In the genomic region with DNA sequence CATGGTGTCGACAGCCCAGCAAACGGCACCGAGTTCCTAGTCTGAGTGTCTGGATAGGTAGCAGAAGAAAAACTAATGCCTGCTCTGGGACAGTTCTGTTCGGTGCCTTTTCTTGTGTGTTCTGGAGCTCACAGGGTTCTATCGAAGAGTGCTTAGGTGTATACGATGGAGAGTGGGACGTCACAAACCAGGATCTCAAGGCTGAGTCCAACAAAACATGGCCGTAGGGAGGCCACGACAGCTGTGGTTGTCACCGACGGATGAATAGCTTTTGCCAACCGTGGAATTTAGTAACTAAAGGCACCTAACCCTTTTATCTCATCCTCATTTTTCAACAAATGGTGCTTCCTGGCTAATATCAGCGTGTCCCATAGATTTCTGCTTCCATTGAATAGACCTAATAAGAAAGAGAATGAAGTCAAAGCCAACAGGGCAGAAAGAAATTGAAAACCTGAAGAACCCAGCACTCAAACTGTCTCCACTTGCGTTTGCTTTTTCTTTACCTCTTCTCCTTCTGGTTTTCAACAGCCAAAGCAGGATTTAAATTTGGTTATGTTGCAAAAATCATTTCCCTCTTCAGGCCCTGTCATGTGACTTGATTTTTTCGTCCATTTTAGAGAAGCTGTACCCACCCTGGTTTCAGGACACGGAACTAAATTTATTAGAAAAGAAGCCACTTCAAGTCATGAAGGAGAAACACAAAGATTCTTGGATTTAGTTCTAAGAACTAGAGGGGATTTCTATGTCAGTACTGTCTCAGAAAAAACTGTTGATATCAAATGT, we compare ENCODE assay signal across 1 cellular context.
TF ChIP-seq lines count a peak whose summit lies in the region.

No MANE protein-coding gene starts in this region.

TF ChIP-seq in HepG2, 621 proteins besides CTCF, POLR2A, EP300 and RAD21 (continued from another document and continues in another):
- TF ChIP-seq, protein P1, sequence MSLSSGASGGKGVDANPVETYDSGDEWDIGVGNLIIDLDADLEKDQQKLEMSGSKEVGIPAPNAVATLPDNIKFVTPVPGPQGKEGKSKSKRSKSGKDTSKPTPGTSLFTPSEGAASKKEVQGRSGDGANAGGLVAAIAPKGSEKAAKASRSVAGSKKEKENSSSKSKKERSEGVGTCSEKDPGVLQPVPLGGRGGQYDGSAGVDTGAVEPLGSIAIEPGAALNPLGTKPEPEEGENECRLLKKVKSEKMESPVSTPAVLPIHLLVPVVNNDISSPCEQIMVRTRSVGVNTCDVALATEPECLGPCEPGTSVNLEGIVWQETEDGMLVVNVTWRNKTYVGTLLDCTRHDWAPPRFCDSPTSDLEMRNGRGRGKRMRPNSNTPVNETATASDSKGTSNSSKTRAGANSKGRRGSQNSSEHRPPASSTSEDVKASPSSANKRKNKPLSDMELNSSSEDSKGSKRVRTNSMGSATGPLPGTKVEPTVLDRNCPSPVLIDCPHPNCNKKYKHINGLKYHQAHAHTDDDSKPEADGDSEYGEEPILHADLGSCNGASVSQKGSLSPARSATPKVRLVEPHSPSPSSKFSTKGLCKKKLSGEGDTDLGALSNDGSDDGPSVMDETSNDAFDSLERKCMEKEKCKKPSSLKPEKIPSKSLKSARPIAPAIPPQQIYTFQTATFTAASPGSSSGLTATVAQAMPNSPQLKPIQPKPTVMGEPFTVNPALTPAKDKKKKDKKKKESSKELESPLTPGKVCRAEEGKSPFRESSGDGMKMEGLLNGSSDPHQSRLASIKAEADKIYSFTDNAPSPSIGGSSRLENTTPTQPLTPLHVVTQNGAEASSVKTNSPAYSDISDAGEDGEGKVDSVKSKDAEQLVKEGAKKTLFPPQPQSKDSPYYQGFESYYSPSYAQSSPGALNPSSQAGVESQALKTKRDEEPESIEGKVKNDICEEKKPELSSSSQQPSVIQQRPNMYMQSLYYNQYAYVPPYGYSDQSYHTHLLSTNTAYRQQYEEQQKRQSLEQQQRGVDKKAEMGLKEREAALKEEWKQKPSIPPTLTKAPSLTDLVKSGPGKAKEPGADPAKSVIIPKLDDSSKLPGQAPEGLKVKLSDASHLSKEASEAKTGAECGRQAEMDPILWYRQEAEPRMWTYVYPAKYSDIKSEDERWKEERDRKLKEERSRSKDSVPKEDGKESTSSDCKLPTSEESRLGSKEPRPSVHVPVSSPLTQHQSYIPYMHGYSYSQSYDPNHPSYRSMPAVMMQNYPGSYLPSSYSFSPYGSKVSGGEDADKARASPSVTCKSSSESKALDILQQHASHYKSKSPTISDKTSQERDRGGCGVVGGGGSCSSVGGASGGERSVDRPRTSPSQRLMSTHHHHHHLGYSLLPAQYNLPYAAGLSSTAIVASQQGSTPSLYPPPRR (CRISPR knock-in tag; IDR thresholded peaks at IDR 0.05; ENCODE audit: borderline replicate concordance): no peak
- TF ChIP-seq KLF16 (CRISPR knock-in tag; IDR thresholded peaks at IDR 0.05) (0 out of 4 replicates have a peak, but pooled peaks of 1 of the 2 experiments have one; percentile 55), NR1H2 (CRISPR knock-in tag; IDR thresholded peaks at IDR 0.05; ENCODE audit: borderline replicate concordance, low read depth) (0 out of 2 replicates have a peak, but pooled peaks have one; percentile 25), DNMT3B (CRISPR knock-in tag; conservative IDR thresholded peaks at IDR 0.05) (0 out of 2 replicates have a peak, but pooled peaks have one; percentile 9), CREM (IDR thresholded peaks at IDR 0.05) (no peak), CREM (CRISPR knock-in tag; IDR thresholded peaks at IDR 0.05) (0 out of 2 replicates have a peak, but pooled peaks have one; percentile 26), FOXA3 (CRISPR knock-in tag; IDR thresholded peaks at IDR 0.05) (peak; percentile 24; the same call in 1 of the 2 replicates), ZNF124 (CRISPR knock-in tag; IDR thresholded peaks at IDR 0.05) (0 out of 2 replicates have a peak, but pooled peaks have one; percentile 29), MZF1 (CRISPR knock-in tag; IDR thresholded peaks at IDR 0.05; ENCODE audit: borderline replicate concordance) (0 out of 2 replicates have a peak, but pooled peaks have one; percentile 11), NFATC3 (CRISPR knock-in tag; IDR thresholded peaks at IDR 0.05) (0 out of 2 replicates have a peak, but pooled peaks have one; percentile 2), SP5 (CRISPR knock-in tag; IDR thresholded peaks at IDR 0.05; ENCODE audit: borderline replicate concordance, low read depth) (no peak), ARHGAP35 (CRISPR knock-in tag; IDR thresholded peaks at IDR 0.05; ENCODE audit: borderline replicate concordance) (peak; percentile 3; the same call in 1 of the 2 replicates), ZNF7 (CRISPR knock-in tag; IDR thresholded peaks at IDR 0.05) (peak; percentile 3; the same call in 1 of the 2 replicates), MEF2D (CRISPR knock-in tag; IDR thresholded peaks at IDR 0.05) (peak; percentile 8; the same call in 1 of the 2 replicates), SAFB2 (CRISPR knock-in tag; IDR thresholded peaks at IDR 0.05; ENCODE audit: borderline replicate concordance, low read depth) (0 out of 2 replicates have a peak, but pooled peaks have one; percentile 3), KDM5B (CRISPR knock-in tag; IDR thresholded peaks at IDR 0.05; ENCODE audit: borderline replicate concordance) (0 out of 2 replicates have a peak, but pooled peaks have one; percentile 7), SIN3B (IDR thresholded peaks at IDR 0.05; ENCODE audit: low read length) (0 out of 2 replicates have a peak, but pooled peaks have one; percentile 40), NR2F6 (IDR thresholded peaks at IDR 0.05) (no peak), NR2F6 (CRISPR knock-in tag; IDR thresholded peaks at IDR 0.05) (0 out of 2 replicates have a peak, but pooled peaks have one; percentile 40), FOSL2 (CRISPR knock-in tag; IDR thresholded peaks at IDR 0.05) (0 out of 2 replicates have a peak, but pooled peaks have one; percentile 4), YY1 (IDR thresholded peaks at IDR 0.05; ENCODE audit: insufficient read depth, insufficient replicate concordance, low read depth, low read length) (peak; percentile 50), ZNF678 (CRISPR knock-in tag; IDR thresholded peaks at IDR 0.05) (no peak), ZNF605 (CRISPR knock-in tag; IDR thresholded peaks at IDR 0.05) (0 out of 2 replicates have a peak, but pooled peaks have one; percentile 10), AHR (CRISPR knock-in tag; IDR thresholded peaks at IDR 0.05) (0 out of 2 replicates have a peak, but pooled peaks have one; percentile 65), YEATS2 (CRISPR knock-in tag; IDR thresholded peaks at IDR 0.05; ENCODE audit: borderline replicate concordance) (no peak), ZNF557 (CRISPR knock-in tag; IDR thresholded peaks at IDR 0.05) (peak; percentile 87)
- TF ChIP-seq, protein P2, sequence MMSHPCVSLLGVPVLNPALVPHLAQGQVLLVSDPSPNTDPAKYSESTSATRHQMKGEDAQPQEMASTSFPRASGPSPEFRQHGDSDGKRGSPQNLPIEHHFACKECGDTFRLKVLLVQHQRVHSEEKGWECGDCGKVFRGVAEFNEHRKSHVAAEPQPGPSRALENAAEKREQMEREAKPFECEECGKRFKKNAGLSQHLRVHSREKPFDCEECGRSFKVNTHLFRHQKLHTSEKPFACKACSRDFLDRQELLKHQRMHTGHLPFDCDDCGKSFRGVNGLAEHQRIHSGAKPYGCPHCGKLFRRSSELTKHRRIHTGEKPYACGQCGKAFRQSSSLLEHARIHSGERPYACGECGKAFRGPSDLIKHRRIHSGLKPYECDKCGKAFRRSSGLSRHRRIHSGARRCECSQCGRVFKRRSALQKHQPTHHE (CRISPR knock-in tag; IDR thresholded peaks at IDR 0.05; ENCODE audit: borderline replicate concordance): 0 out of 2 replicates have a peak, but pooled peaks have one; percentile 9
- TF ChIP-seq, protein P3, sequence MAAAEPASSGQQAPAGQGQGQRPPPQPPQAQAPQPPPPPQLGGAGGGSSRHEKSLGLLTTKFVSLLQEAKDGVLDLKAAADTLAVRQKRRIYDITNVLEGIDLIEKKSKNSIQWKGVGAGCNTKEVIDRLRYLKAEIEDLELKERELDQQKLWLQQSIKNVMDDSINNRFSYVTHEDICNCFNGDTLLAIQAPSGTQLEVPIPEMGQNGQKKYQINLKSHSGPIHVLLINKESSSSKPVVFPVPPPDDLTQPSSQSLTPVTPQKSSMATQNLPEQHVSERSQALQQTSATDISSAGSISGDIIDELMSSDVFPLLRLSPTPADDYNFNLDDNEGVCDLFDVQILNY (CRISPR knock-in tag; conservative IDR thresholded peaks at IDR 0.05): peak; percentile 36; the same call in 1 of the 2 replicates
- TF ChIP-seq, protein P4, sequence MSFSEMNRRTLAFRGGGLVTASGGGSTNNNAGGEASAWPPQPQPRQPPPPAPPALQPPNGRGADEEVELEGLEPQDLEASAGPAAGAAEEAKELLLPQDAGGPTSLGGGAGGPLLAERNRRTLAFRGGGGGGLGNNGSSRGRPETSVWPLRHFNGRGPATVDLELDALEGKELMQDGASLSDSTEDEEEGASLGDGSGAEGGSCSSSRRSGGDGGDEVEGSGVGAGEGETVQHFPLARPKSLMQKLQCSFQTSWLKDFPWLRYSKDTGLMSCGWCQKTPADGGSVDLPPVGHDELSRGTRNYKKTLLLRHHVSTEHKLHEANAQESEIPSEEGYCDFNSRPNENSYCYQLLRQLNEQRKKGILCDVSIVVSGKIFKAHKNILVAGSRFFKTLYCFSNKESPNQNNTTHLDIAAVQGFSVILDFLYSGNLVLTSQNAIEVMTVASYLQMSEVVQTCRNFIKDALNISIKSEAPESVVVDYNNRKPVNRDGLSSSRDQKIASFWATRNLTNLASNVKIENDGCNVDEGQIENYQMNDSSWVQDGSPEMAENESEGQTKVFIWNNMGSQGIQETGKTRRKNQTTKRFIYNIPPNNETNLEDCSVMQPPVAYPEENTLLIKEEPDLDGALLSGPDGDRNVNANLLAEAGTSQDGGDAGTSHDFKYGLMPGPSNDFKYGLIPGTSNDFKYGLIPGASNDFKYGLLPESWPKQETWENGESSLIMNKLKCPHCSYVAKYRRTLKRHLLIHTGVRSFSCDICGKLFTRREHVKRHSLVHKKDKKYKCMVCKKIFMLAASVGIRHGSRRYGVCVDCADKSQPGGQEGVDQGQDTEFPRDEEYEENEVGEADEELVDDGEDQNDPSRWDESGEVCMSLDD (CRISPR knock-in tag; IDR thresholded peaks at IDR 0.05; ENCODE audit: borderline replicate concordance): peak; percentile 6; the same call in 1 of the 2 replicates
- TF ChIP-seq, protein P5, sequence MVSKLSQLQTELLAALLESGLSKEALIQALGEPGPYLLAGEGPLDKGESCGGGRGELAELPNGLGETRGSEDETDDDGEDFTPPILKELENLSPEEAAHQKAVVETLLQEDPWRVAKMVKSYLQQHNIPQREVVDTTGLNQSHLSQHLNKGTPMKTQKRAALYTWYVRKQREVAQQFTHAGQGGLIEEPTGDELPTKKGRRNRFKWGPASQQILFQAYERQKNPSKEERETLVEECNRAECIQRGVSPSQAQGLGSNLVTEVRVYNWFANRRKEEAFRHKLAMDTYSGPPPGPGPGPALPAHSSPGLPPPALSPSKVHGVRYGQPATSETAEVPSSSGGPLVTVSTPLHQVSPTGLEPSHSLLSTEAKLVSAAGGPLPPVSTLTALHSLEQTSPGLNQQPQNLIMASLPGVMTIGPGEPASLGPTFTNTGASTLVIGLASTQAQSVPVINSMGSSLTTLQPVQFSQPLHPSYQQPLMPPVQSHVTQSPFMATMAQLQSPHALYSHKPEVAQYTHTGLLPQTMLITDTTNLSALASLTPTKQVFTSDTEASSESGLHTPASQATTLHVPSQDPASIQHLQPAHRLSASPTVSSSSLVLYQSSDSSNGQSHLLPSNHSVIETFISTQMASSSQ (IDR thresholded peaks at IDR 0.05; ENCODE audit: low read depth): no peak
- TF ChIP-seq, protein P5 (CRISPR knock-in tag; IDR thresholded peaks at IDR 0.05; ENCODE audit: borderline replicate concordance): no peak
- TF ChIP-seq, protein P6, sequence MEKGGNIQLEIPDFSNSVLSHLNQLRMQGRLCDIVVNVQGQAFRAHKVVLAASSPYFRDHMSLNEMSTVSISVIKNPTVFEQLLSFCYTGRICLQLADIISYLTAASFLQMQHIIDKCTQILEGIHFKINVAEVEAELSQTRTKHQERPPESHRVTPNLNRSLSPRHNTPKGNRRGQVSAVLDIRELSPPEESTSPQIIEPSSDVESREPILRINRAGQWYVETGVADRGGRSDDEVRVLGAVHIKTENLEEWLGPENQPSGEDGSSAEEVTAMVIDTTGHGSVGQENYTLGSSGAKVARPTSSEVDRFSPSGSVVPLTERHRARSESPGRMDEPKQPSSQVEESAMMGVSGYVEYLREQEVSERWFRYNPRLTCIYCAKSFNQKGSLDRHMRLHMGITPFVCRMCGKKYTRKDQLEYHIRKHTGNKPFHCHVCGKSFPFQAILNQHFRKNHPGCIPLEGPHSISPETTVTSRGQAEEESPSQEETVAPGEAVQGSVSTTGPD (CRISPR knock-in tag; IDR thresholded peaks at IDR 0.05): 0 out of 2 replicates have a peak, but pooled peaks have one; percentile 11
- TF ChIP-seq, protein P7, sequence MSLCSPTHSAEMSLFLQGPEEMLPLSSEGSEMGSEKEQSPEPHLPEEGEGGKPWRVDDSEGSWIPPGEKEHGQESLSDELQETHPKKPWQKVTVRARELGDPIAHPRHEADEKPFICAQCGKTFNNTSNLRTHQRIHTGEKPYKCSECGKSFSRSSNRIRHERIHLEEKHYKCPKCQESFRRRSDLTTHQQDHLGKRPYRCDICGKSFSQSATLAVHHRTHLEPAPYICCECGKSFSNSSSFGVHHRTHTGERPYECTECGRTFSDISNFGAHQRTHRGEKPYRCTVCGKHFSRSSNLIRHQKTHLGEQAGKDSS (CRISPR knock-in tag; IDR thresholded peaks at IDR 0.05; ENCODE audit: borderline replicate concordance, low read depth): no peak
- TF ChIP-seq, protein P8, sequence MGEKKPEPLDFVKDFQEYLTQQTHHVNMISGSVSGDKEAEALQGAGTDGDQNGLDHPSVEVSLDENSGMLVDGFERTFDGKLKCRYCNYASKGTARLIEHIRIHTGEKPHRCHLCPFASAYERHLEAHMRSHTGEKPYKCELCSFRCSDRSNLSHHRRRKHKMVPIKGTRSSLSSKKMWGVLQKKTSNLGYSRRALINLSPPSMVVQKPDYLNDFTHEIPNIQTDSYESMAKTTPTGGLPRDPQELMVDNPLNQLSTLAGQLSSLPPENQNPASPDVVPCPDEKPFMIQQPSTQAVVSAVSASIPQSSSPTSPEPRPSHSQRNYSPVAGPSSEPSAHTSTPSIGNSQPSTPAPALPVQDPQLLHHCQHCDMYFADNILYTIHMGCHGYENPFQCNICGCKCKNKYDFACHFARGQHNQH (CRISPR knock-in tag; IDR thresholded peaks at IDR 0.05): peak; percentile 69; the same call in 1 of the 2 replicates
- TF ChIP-seq, protein P9, sequence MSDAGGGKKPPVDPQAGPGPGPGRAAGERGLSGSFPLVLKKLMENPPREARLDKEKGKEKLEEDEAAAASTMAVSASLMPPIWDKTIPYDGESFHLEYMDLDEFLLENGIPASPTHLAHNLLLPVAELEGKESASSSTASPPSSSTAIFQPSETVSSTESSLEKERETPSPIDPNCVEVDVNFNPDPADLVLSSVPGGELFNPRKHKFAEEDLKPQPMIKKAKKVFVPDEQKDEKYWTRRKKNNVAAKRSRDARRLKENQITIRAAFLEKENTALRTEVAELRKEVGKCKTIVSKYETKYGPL (CRISPR knock-in tag; IDR thresholded peaks at IDR 0.05): peak; percentile 85; the same call in 1 of the 2 replicates
